ENCODE assay signal across 19 cellular contexts in genomic region chr7:21281193-21281592, GRCh38.
"Had no signal": no experiment of that assay in that cellular context is flagged by ENCODE, and none has a peak within 500 bp of the region (broad histone marks: within the 10 kb centered on the region; RNA-seq: fewer than 3 reads in every experiment).

No MANE protein-coding gene starts in this region.

- H3K27ac ChIP-seq: brain microvascular endothelial cell, hepatocyte, left ventricle myocardium inferior, right atrium auricular region, tibial nerve, vagina had no signal

- H3K27ac Mint-ChIP-seq: activated CD4-positive, alpha-beta T cell treated with anti-CD3 and anti-CD28 coated beads, Interleukin-2, amount 10 ng/mL, durations not matched to agents 7 days and 5 days; activated CD8-positive, alpha-beta memory T cell treated with anti-CD3 and anti-CD28 coated beads, Interleukin-2, amount 10 ng/mL, durations not matched to agents 7 days and 5 days; activated naive CD4-positive, alpha-beta T cell treated with anti-CD3 and anti-CD28 coated beads, Interleukin-2, amount 50 U/mL, for 24 hours; activated T-cell treated with anti-CD3 and anti-CD28 coated beads, Interleukin-2, amount 50 U/mL, for 24 hours; endodermal cell; memory B cell; natural killer cell; WTC11 had no signal

- H3K36me3 Mint-ChIP-seq: memory B cell, natural killer cell had no signal

- H3K4me3 Mint-ChIP-seq: activated CD4-positive, alpha-beta T cell treated with anti-CD3 and anti-CD28 coated beads, Interleukin-2, amount 10 ng/mL, durations not matched to agents 7 days and 5 days; activated CD8-positive, alpha-beta memory T cell treated with anti-CD3 and anti-CD28 coated beads, Interleukin-2, amount 10 ng/mL, durations not matched to agents 7 days and 5 days; activated naive CD4-positive, alpha-beta T cell treated with anti-CD3 and anti-CD28 coated beads, Interleukin-2, amount 50 U/mL, for 24 hours; activated T-cell treated with anti-CD3 and anti-CD28 coated beads, Interleukin-2, amount 50 U/mL, for 24 hours; endodermal cell; memory B cell; natural killer cell; WTC11 had no signal

- H3K4me1 Mint-ChIP-seq: activated naive CD4-positive, alpha-beta T cell treated with anti-CD3 and anti-CD28 coated beads, Interleukin-2, amount 50 U/mL, for 24 hours had no signal

- ATAC-seq: activated CD8-positive, alpha-beta memory T cell treated with anti-CD3 and anti-CD28 coated beads, Interleukin-2, amount 10 ng/mL, durations not matched to agents 7 days and 5 days; natural killer cell; WTC11 had no signal

- H3K4me3 ChIP-seq: hepatocyte, left ventricle myocardium inferior, right atrium auricular region, tibial nerve, vagina had no signal

- H3K9me3 Mint-ChIP-seq: endodermal cell, natural killer cell had no signal

- H3K27me3 Mint-ChIP-seq: activated CD4-positive, alpha-beta T cell treated with anti-CD3 and anti-CD28 coated beads, Interleukin-2, amount 10 ng/mL, durations not matched to agents 7 days and 5 days; activated CD8-positive, alpha-beta memory T cell treated with anti-CD3 and anti-CD28 coated beads, Interleukin-2, amount 10 ng/mL, durations not matched to agents 7 days and 5 days; activated naive CD4-positive, alpha-beta T cell treated with anti-CD3 and anti-CD28 coated beads, Interleukin-2, amount 50 U/mL, for 24 hours; activated T-cell treated with anti-CD3 and anti-CD28 coated beads, Interleukin-2, amount 50 U/mL, for 24 hours; memory B cell had no signal

- H3K27me3 ChIP-seq: brain microvascular endothelial cell, right atrium auricular region, tibial nerve, vagina had no signal

- DNase-seq: activated CD4-positive, alpha-beta T cell treated with anti-CD3 and anti-CD28 coated beads, Interleukin-2, amount 10 ng/mL, durations not matched to agents 7 days and 5 days; activated CD8-positive, alpha-beta memory T cell treated with anti-CD3 and anti-CD28 coated beads, Interleukin-2, amount 10 ng/mL, durations not matched to agents 7 days and 5 days; activated effector memory CD4-positive, alpha-beta T cell treated with Interleukin-2 at 50 U/mL for 16 hours; activated T-cell treated with anti-CD3 and anti-CD28 coated beads, Interleukin-2, amount 50 U/mL, for 24 hours; brain microvascular endothelial cell; cerebellar nuclear complex; endodermal cell; kidney; left ventricle myocardium inferior; natural killer cell; nucleus accumbens; small intestine had no signal
